In genomic region chr2:10817413-10817812, GRCh38 we compare ENCODE assay signal across 14 cellular contexts. TPM values are rescaled to one million over a fixed set of nuclear protein-coding genes. Genes with fewer than 3 reads are reported as not detected.
DNase-seq lines count a peak whose midpoint lies in the region; ATAC-seq and TF ChIP-seq lines count a peak whose summit lies in the region.
"Had no signal": no experiment of that assay in that cellular context is flagged by ENCODE, and none has a peak within 500 bp of the region (broad histone marks: within the 10 kb centered on the region; RNA-seq: fewer than 3 reads in every experiment).

No MANE protein-coding gene starts in this region.

- ATAC-seq in activated CD4-positive, alpha-beta T cell treated with anti-CD3 and anti-CD28 coated beads for 36 hours: no peak
- no peak for ATAC-seq in GM18858 (IDR thresholded peaks at IDR 0.05; ENCODE audit: unreplicated experiment)
- ATAC-seq: esophagus mucosa had no signal

- intact Hi-C loops in activated CD4-positive, alpha-beta T cell treated with anti-CD3 and anti-CD28 coated beads for 36 hours (cut with DNase I, micrococcal nuclease): no loop called here
- intact Hi-C loops in esophagus muscularis mucosa (cut with DNase I): loop anchor here (10.0 kb wide), 1 partner anchor 647 kb away; the partner anchor contains the start of gene E2F6

- H3K27me3 ChIP-seq in esophagus muscularis mucosa: peaks cover 0 to 11% (median 0%) of the 10 kb centered on the region in 4 donors

- H3K4me1 ChIP-seq in esophagus muscularis mucosa: peaks cover 3 to 11% (median 7%) of the 10 kb centered on the region in 4 donors

- H3K4me3 ChIP-seq in epithelial cell of esophagus (ENCODE audit: low read length) (no peak overlapping the region), retinal pigment epithelial cell (ENCODE audit: low read length) (no peak overlapping the region), esophagus muscularis mucosa (no peak overlapping the region)

- TF ChIP-seq CTCF in epithelial cell of esophagus (IDR thresholded peaks at IDR 0.05; ENCODE audit: insufficient read depth, low read depth, low read length, missing control alignments) (peak; percentile 34), retinal pigment epithelial cell (conservative IDR thresholded peaks at IDR 0.05; ENCODE audit: low read depth, low read length) (peak; percentile 61), esophagus muscularis mucosa (IDR thresholded peaks at IDR 0.05) (peak in 1 of 3 experiments; percentile 7)

- H3K9me3 ChIP-seq in esophagus muscularis mucosa: no peaks in the 10 kb centered on the region

- CTCF ChIA-PET in activated CD4-positive, alpha-beta T cell treated with anti-CD3 and anti-CD28 coated beads for 36 hours (lab: Charles Lee): interaction anchor here (0.7 to 1.8 kb wide), 9 partner anchors 8 to 315 kb away, joined by 3 to 9 read pairs (median 4); a partner anchor contains a TSS

- no peak for TF ChIP-seq POLR2A in esophagus muscularis mucosa (IDR thresholded peaks at IDR 0.05; ENCODE audit: low read depth)

- H3K4me3 Mint-ChIP-seq in activated CD4-positive, alpha-beta T cell treated with anti-CD3 and anti-CD28 coated beads for 36 hours: no peak overlapping the region
- H3K4me3 Mint-ChIP-seq: activated naive CD8-positive, alpha-beta T cell had no signal

- H3K36me3 ChIP-seq in esophagus muscularis mucosa: no peaks in the 10 kb centered on the region

- peaks cover 13% of the 10 kb centered on the region for H3K27me3 Mint-ChIP-seq in activated CD4-positive, alpha-beta T cell treated with anti-CD3 and anti-CD28 coated beads for 36 hours

- H3K9me3 Mint-ChIP-seq in activated CD4-positive, alpha-beta T cell treated with anti-CD3 and anti-CD28 coated beads for 36 hours (ENCODE audit: low read depth): no peaks in the 10 kb centered on the region

- peak; percentile 45 for DNase-seq in activated CD4-positive, alpha-beta T cell treated with anti-CD3 and anti-CD28 coated beads for 36 hours
- no peak for DNase-seq in activated CD4-positive, alpha-beta T cell treated with anti-CD3 and anti-CD28 coated beads for 1 hour
- DNase-seq in NAMALWA (ENCODE audit: low spot score): peak; percentile 16
- peak; percentile 27 for DNase-seq in epithelial cell of esophagus (ENCODE audit: low read depth)
- no peak for DNase-seq in retinal pigment epithelial cell (ENCODE audit: low read depth)
- DNase-seq in esophagus muscularis mucosa (ENCODE audit: extremely low spot score): no peak
- no peak for DNase-seq in NCI-H2107 treated with DMSO at 0.1 percent for 48 hours (lab: John Stamatoyannopoulos, UW; ENCODE audit: unreplicated experiment)
- DNase-seq: C1 segment of cervical spinal cord; HCEC 1CT; small intestine; stimulated activated naive CD4-positive, alpha-beta T cell treated with Interleukin-2 at 50 U/mL for 16 hours had no signal

- TF ChIP-seq EP300 in esophagus muscularis mucosa (IDR thresholded peaks at IDR 0.05): no peak

- H3K27ac ChIP-seq in esophagus muscularis mucosa (replicated peaks in 1 of 4): no peak overlapping the region

- H3K4me1 Mint-ChIP-seq in activated CD4-positive, alpha-beta T cell treated with anti-CD3 and anti-CD28 coated beads for 36 hours: peaks cover 2% of the 10 kb centered on the region

- no peak overlapping the region for H3K27ac Mint-ChIP-seq in activated CD4-positive, alpha-beta T cell treated with anti-CD3 and anti-CD28 coated beads for 36 hours
- H3K27ac Mint-ChIP-seq: activated naive CD8-positive, alpha-beta T cell had no signal

- 61% methylated on average over 5 of the region's 5 CpGs for WGBS in esophagus muscularis mucosa

- H3K36me3 Mint-ChIP-seq in activated CD4-positive, alpha-beta T cell treated with anti-CD3 and anti-CD28 coated beads for 36 hours (ENCODE audit: low read depth): no peaks in the 10 kb centered on the region
- H3K36me3 Mint-ChIP-seq: activated naive CD8-positive, alpha-beta T cell had no signal

- POLR2A ChIA-PET in activated CD4-positive, alpha-beta T cell treated with anti-CD3 and anti-CD28 coated beads for 36 hours (lab: Charles Lee): no interaction called here

RNA-seq across cellular contexts. Expression of gene PDIA6, which starts 4.8 kb away (rescaled TPM):
- total RNA-seq in activated CD4-positive, alpha-beta T cell treated with anti-CD3 and anti-CD28 coated beads for 36 hours: 100 to 1,000 TPM; 123 to 157 TPM
- 10 to 100 TPM; 64.8 to 99.7 (median 85.3) TPM for total RNA-seq in esophagus muscularis mucosa

Comparison
In these comparisons a context has a peak if more than half of its experiments do, and no peak if none do; other contexts are left out.
1. DNase-seq: peak in activated CD4-positive, alpha-beta T cell treated with anti-CD3 and anti-CD28 coated beads for 36 hours (single experiment), NAMALWA (single experiment) and epithelial cell of esophagus (single experiment); none in activated CD4-positive, alpha-beta T cell treated with anti-CD3 and anti-CD28 coated beads for 1 hour (single experiment), retinal pigment epithelial cell (single experiment), esophagus muscularis mucosa (single experiment) and NCI-H2107 treated with DMSO at 0.1 percent for 48 hours (single experiment).